ENCODE assay signal across 12 cellular contexts in the genomic region with DNA sequence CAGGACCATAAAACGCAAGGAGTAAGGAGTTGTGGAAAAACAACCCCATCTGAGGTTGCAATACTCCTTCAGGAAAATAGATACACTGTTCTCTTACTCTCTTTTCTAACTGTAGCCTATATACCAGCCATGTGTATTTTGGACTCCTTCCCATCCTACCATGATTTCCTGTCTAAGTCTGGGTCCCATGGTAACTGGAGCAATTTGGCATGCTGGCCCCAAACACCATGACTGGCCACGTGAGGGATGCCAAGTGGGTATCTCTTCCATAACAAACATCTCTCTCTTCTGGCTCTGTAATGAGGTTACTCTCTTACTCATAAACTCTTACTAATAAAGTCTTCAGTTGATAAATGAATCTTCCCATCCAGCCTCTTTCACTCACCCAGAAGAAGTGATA. TPM values are rescaled to one million over a fixed set of nuclear protein-coding genes. Genes with fewer than 3 reads are reported as not detected.
A peak's percentile ranks its signal among the peaks of the same experiment; 100 is the strongest.
DNase-seq lines count a peak whose midpoint lies in the region; ATAC-seq, FAIRE-seq and TF ChIP-seq lines count a peak whose summit lies in the region.
"Had no signal": no experiment of that assay in that cellular context is flagged by ENCODE, and none has a peak within 500 bp of the region (broad histone marks: within the 10 kb centered on the region; RNA-seq: fewer than 3 reads in every experiment).

No MANE protein-coding gene starts in this region.

- H3K4me3 ChIP-seq in astrocyte (ENCODE audit: insufficient read depth, low read depth, low read length) (no peak overlapping the region), pancreas (no peak overlapping the region), mesenchymal stem cell (ENCODE audit: insufficient read depth in 1 of 2, low read depth in 1 of 2, low read length in 2 of 2) (no peak overlapping the region)
- H3K4me3 ChIP-seq: suprapubic skin had no signal

- H2BK15ac ChIP-seq in mesenchymal stem cell (ENCODE audit: low read depth, poor library complexity, severe bottlenecking) = no peak overlapping the region

- H3K27ac ChIP-seq in astrocyte (ENCODE audit: low read depth, low read length) (no peak overlapping the region), pancreas (no peak overlapping the region), mesenchymal stem cell (ENCODE audit: low read length, poor library complexity, severe bottlenecking) (no peak overlapping the region)
- H3K27ac ChIP-seq: suprapubic skin had no signal

- intact Hi-C loops in pancreas (cut with DNase I) = no loop called here

- H2AFZ ChIP-seq in astrocyte (ENCODE audit: low read depth, low read length) (no peak overlapping the region), mesenchymal stem cell (ENCODE audit: low read depth, low read length) (no peak overlapping the region)

- no peak overlapping the region for H3K18ac ChIP-seq in mesenchymal stem cell (ENCODE audit: low read depth in 1 of 2, low read length in 2 of 2)

- H4K20me1 ChIP-seq in astrocyte (ENCODE audit: insufficient read depth, low read length) = peaks cover 69% of the 10 kb centered on the region

- FAIRE-seq in astrocyte (lab: Jason Lieb, UNC) = no peak
- FAIRE-seq in pancreas (lab: Jason Lieb, UNC) = no peak
- FAIRE-seq: colon, TTC549 had no signal

- TF ChIP-seq CTCF in astrocyte (IDR thresholded peaks at IDR 0.05; ENCODE audit: insufficient read depth, low read depth, low read length) (no peak), pancreas (IDR thresholded peaks at IDR 0.05) (no peak)

- no peaks in the 10 kb centered on the region for H3K27me3 ChIP-seq in astrocyte (ENCODE audit: insufficient read depth, low read length)
- H3K27me3 ChIP-seq in pancreas = no peaks in the 10 kb centered on the region
- peaks cover 0 to 2% of the 10 kb centered on the region in 2 experiments for H3K27me3 ChIP-seq in mesenchymal stem cell (ENCODE audit: control insufficient read depth in 1 of 2, insufficient read depth in 1 of 2, low read length in 2 of 2)
- H3K27me3 ChIP-seq: suprapubic skin had no signal

- H3K9me3 ChIP-seq in astrocyte (ENCODE audit: insufficient read depth, low read depth, low read length) = no peaks in the 10 kb centered on the region
- H3K9me3 ChIP-seq in pancreas = no peaks in the 10 kb centered on the region
- H3K9me3 ChIP-seq in mesenchymal stem cell (ENCODE audit: control insufficient read depth, low read length) = no peaks in the 10 kb centered on the region
- H3K9me3 ChIP-seq: suprapubic skin had no signal

- H3K79me1 ChIP-seq in mesenchymal stem cell (replicated peaks; ENCODE audit: low read length, poor library complexity, severe bottlenecking) = peaks cover 42% of the 10 kb centered on the region

- H2AK5ac ChIP-seq in mesenchymal stem cell (ENCODE audit: low read length, severe bottlenecking) = no peak overlapping the region

- H3K36me3 ChIP-seq in astrocyte (ENCODE audit: insufficient read depth, low read length) (no peaks in the 10 kb centered on the region), pancreas (no peaks in the 10 kb centered on the region), mesenchymal stem cell (ENCODE audit: control insufficient read depth in 1 of 2, insufficient read depth in 2 of 2, low read depth in 1 of 2, low read length in 2 of 2) (no peaks in the 10 kb centered on the region)
- H3K36me3 ChIP-seq: suprapubic skin had no signal

- H3K23ac ChIP-seq in mesenchymal stem cell (ENCODE audit: low read length in 2 of 2) = no peak overlapping the region

- peak; percentile 73 for DNase-seq in GM04503 (ENCODE audit: low read depth)
- DNase-seq in NCI-H2029 (lab: John Stamatoyannopoulos, UW) = peak; percentile 97
- DNase-seq in astrocyte (ENCODE audit: low read depth) = peak; percentile 77
- DNase-seq in pancreas = peak in 1 of 6 donors; percentile 16
- DNase-seq in activated T-cell treated with anti-CD3 and anti-CD28 coated beads, Interleukin-2, amount 50 U/mL, for 4 hours = no peak
- DNase-seq in mesenchymal stem cell = no peak
- DNase-seq in UCSD-AML1 (lab: John Stamatoyannopoulos, UW; ENCODE audit: unreplicated experiment) = no peak

- no peak overlapping the region for H4K8ac ChIP-seq in mesenchymal stem cell (ENCODE audit: low read length)

- no peak overlapping the region for H3K4ac ChIP-seq in mesenchymal stem cell (ENCODE audit: low read depth in 1 of 2, low read length in 2 of 2)

- peaks cover 3% of the 10 kb centered on the region for H3K27me3 Mint-ChIP-seq in astrocyte (ENCODE audit: low read depth, unreplicated experiment)
- peaks cover 8% of the 10 kb centered on the region for H3K27me3 Mint-ChIP-seq in activated T-cell treated with anti-CD3 and anti-CD28 coated beads, Interleukin-2, amount 50 U/mL, for 4 hours (ENCODE audit: low read depth)

- H3K4me1 ChIP-seq in astrocyte (ENCODE audit: insufficient read depth, low read length) = peaks cover 14% of the 10 kb centered on the region
- peaks cover 4 to 13% (median 10%) of the 10 kb centered on the region in 3 donors for H3K4me1 ChIP-seq in pancreas
- H3K4me1 ChIP-seq in mesenchymal stem cell (ENCODE audit: control insufficient read depth, insufficient read depth, low read depth, low read length) = peaks cover 5% of the 10 kb centered on the region

- H2BK120ac ChIP-seq in mesenchymal stem cell (ENCODE audit: low read depth, low read length) = no peak overlapping the region

- H3K9ac ChIP-seq in astrocyte (ENCODE audit: low read length) = no peak overlapping the region
- no peak overlapping the region for H3K9ac ChIP-seq in mesenchymal stem cell (ENCODE audit: low read length)

- H3K79me2 ChIP-seq in astrocyte (ENCODE audit: insufficient read depth, low read length) = peaks cover 9% of the 10 kb centered on the region

- H3K27ac Mint-ChIP-seq in astrocyte (ENCODE audit: unreplicated experiment) = no peak overlapping the region
- H3K27ac Mint-ChIP-seq: activated T-helper 1 cell treated with anti-CD3 and anti-CD28 coated beads, Interleukin-12 subunit alpha, Interleukin-12 subunit beta, Interleukin-2, Interleukin-4 antibody, amounts not matched to agents 30 ng/mL and 10 ng/mL and 1 ng/mL, durations not matched to agents 14 hours and 24 hours and 36 hours had no signal

- ATAC-seq in pancreas = peak; percentile 36 to 67 (median 54)
- no peak for ATAC-seq in activated T-cell treated with anti-CD3 and anti-CD28 coated beads, Interleukin-2, amount 50 U/mL, for 4 hours
- no peak for ATAC-seq in HG03095 (IDR thresholded peaks at IDR 0.05; ENCODE audit: unreplicated experiment)

- no peak overlapping the region for H4K91ac ChIP-seq in mesenchymal stem cell (ENCODE audit: low read length)

- H3K4me2 ChIP-seq in astrocyte (ENCODE audit: low read length) (peak overlapping the region; percentile 33), mesenchymal stem cell (ENCODE audit: low read length, poor library complexity, severe bottlenecking) (no peak overlapping the region)

- no peak overlapping the region for H2BK5ac ChIP-seq in mesenchymal stem cell (ENCODE audit: low read depth, low read length, poor library complexity, severe bottlenecking)

- peaks cover 4% of the 10 kb centered on the region for H3K36me3 Mint-ChIP-seq in astrocyte (ENCODE audit: low read depth, unreplicated experiment)
- no peaks in the 10 kb centered on the region for H3K36me3 Mint-ChIP-seq in activated T-cell treated with anti-CD3 and anti-CD28 coated beads, Interleukin-2, amount 50 U/mL, for 4 hours (ENCODE audit: insufficient read depth)

- no peak overlapping the region for H2BK12ac ChIP-seq in mesenchymal stem cell (ENCODE audit: low read length in 2 of 2)

- peaks cover 15% of the 10 kb centered on the region for H3K4me1 Mint-ChIP-seq in astrocyte (ENCODE audit: low read depth, unreplicated experiment)
- H3K4me1 Mint-ChIP-seq in activated T-cell treated with anti-CD3 and anti-CD28 coated beads, Interleukin-2, amount 50 U/mL, for 4 hours (ENCODE audit: low read depth) = no peaks in the 10 kb centered on the region

- no peaks in the 10 kb centered on the region for H3K9me3 Mint-ChIP-seq in astrocyte (ENCODE audit: unreplicated experiment)
- H3K9me3 Mint-ChIP-seq in activated T-cell treated with anti-CD3 and anti-CD28 coated beads, Interleukin-2, amount 50 U/mL, for 4 hours = no peaks in the 10 kb centered on the region
- H3K9me3 Mint-ChIP-seq: activated T-helper 1 cell treated with anti-CD3 and anti-CD28 coated beads, Interleukin-12 subunit alpha, Interleukin-12 subunit beta, Interleukin-2, Interleukin-4 antibody, amounts not matched to agents 30 ng/mL and 10 ng/mL and 1 ng/mL, durations not matched to agents 14 hours and 24 hours and 36 hours had no signal

- H3K4me3 Mint-ChIP-seq in astrocyte (ENCODE audit: unreplicated experiment) = no peak overlapping the region
- H3K4me3 Mint-ChIP-seq in activated T-cell treated with anti-CD3 and anti-CD28 coated beads, Interleukin-2, amount 50 U/mL, for 4 hours = no peak overlapping the region
- H3K4me3 Mint-ChIP-seq: activated T-helper 1 cell treated with anti-CD3 and anti-CD28 coated beads, Interleukin-12 subunit alpha, Interleukin-12 subunit beta, Interleukin-2, Interleukin-4 antibody, amounts not matched to agents 30 ng/mL and 10 ng/mL and 1 ng/mL, durations not matched to agents 14 hours and 24 hours and 36 hours had no signal

- WGBS in pancreas, 2 donors = 30 to 31% methylated on average over 2 of the region's 2 CpGs
- 72% methylated on average over 2 of the region's 2 CpGs for WGBS in mesenchymal stem cell

- H3K14ac ChIP-seq in mesenchymal stem cell (ENCODE audit: low read length in 2 of 2) = no peak overlapping the region

RNA-seq across cellular contexts. Expression of gene ABTB2, which starts 26.5 kb away (rescaled TPM):
- 12.2 and 14.1 TPM in 2 replicates for total RNA-seq in astrocyte
- total RNA-seq in pancreas = 1 to 10 TPM in 5 of 6 donors, under 1 TPM in 1; 0.97 to 4.4 (median 2.2) TPM
- 1 to 10 TPM in 1 of 2 donors, under 1 TPM in 1; 0.63 to 1.3 TPM for polyA plus RNA-seq in pancreas
- 1 to 10 TPM; 7.7 to 9.0 (median 8.6) TPM for total RNA-seq in activated T-cell treated with anti-CD3 and anti-CD28 coated beads, Interleukin-2, amount 50 U/mL, for 4 hours
- polyA plus RNA-seq in mesenchymal stem cell (2013, experiment 1 of 2) = 0.39 TPM
- polyA plus RNA-seq in mesenchymal stem cell (2013, experiment 2 of 2) = 0.41 TPM

Comparison
In these comparisons a context has a peak if more than half of its experiments do, and no peak if none do; other contexts are left out.
1. DNase-seq: peak in GM04503 (single experiment), NCI-H2029 (single experiment) and astrocyte (single experiment); none in activated T-cell treated with anti-CD3 and anti-CD28 coated beads, Interleukin-2, amount 50 U/mL, for 4 hours (single experiment), mesenchymal stem cell (single experiment) and UCSD-AML1 (single experiment).
2. ATAC-seq: peak in pancreas (4 of 4); none in activated T-cell treated with anti-CD3 and anti-CD28 coated beads, Interleukin-2, amount 50 U/mL, for 4 hours (0 of 2) and HG03095 (single experiment).